In the genomic region with DNA sequence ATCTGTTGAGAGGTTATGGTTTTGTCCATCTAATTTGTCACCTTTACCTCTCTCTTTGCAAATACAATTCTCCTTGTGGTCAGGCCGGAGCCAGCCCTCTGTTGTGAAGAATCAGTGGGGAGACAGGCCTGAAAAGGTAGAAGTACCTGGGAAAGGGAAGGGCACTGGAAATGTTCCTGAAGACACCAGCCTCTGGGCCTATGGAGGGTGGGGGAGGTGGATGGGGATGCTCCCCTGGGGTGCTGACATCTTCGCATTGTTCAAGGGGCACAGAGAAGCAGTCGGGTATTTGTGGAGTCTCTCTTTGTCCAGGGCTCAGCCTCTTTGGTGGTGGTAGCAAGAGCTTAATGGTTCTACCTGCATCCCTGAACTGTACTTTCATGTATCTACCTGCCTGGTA, we compare ENCODE assay signal across 25 cellular contexts. TPM values are rescaled to one million over a fixed set of nuclear protein-coding genes. Genes with fewer than 3 reads are reported as not detected.
DNase-seq lines count a peak whose midpoint lies in the region; ATAC-seq and TF ChIP-seq lines count a peak whose summit lies in the region.
"Had no signal": no experiment of that assay in that cellular context is flagged by ENCODE, and none has a peak within 500 bp of the region (broad histone marks: within the 10 kb centered on the region; RNA-seq: fewer than 3 reads in every experiment).

No MANE protein-coding gene starts in this region.

- no peaks in the 10 kb centered on the region for H3K9me3 Mint-ChIP-seq in activated T-helper 17 cell treated with anti-CD3 and anti-CD28 coated beads, Interleukin-2, amount 50 U/mL, for 72 hours
- no peaks in the 10 kb centered on the region for H3K9me3 Mint-ChIP-seq in activated naive CD4-positive, alpha-beta T cell treated with anti-CD3 and anti-CD28 coated beads, Interleukin-2, amount 50 U/mL, for 72 hours
- H3K9me3 Mint-ChIP-seq: CD4-positive, alpha-beta memory T cell had no signal

- intact Hi-C loops in esophagus muscularis mucosa (cut with DNase I): no loop called here
- intact Hi-C loops in spleen (cut with DNase I; ENCODE audit: low total_unique reads): no loop called here

- peak; percentile 81 for DNase-seq in esophagus muscularis mucosa (ENCODE audit: extremely low spot score)
- peak; percentile 8 for DNase-seq in mucosa of gallbladder (ENCODE audit: low spot score)
- DNase-seq in spleen: peak; percentile 20
- no peak for DNase-seq in T-helper 1 cell
- no peak for DNase-seq in right atrium auricular region (ENCODE audit: low spot score)
- DNase-seq in activated naive CD4-positive, alpha-beta T cell treated with anti-CD3 and anti-CD28 coated beads, Interleukin-2, amount 50 U/mL, for 72 hours (ENCODE audit: low spot score in 2 of 2): no peak
- DNase-seq: 8988T; ACHN; BE2C; C1 segment of cervical spinal cord; CD4-positive, alpha-beta memory T cell; CD4-positive, CD25-positive, alpha-beta regulatory T cell; CD8-positive, alpha-beta memory T cell; COR-L47; DMS 273 treated with DMSO at 0.1 percent for 48 hours; DMS153; DMS53; DMS79; DND-41; EL; GDM1 had no signal

- ATAC-seq in activated T-helper 17 cell treated with anti-CD3 and anti-CD28 coated beads, Interleukin-2, amount 50 U/mL, for 72 hours (replicated peaks): no peak
- ATAC-seq in activated naive CD4-positive, alpha-beta T cell treated with anti-CD3 and anti-CD28 coated beads, Interleukin-2, amount 50 U/mL, for 72 hours: no peak
- ATAC-seq: GM12878 had no signal

- H3K9me3 ChIP-seq in esophagus muscularis mucosa (no peaks in the 10 kb centered on the region), spleen (no peaks in the 10 kb centered on the region), right atrium auricular region (no peaks in the 10 kb centered on the region)
- H3K9me3 ChIP-seq: BE2C, BLaER1 had no signal

- no peak for TF ChIP-seq POLR2A in esophagus muscularis mucosa (IDR thresholded peaks at IDR 0.05; ENCODE audit: low read depth)
- no peak for TF ChIP-seq POLR2A in spleen (IDR thresholded peaks at IDR 0.05)

- H3K4me3 ChIP-seq in esophagus muscularis mucosa: no peak overlapping the region
- no peak overlapping the region for H3K4me3 ChIP-seq in spleen
- no peak overlapping the region for H3K4me3 ChIP-seq in right atrium auricular region
- H3K4me3 ChIP-seq: BLaER1, GM12878 had no signal

- H3K4me1 ChIP-seq in esophagus muscularis mucosa: peaks cover 0 to 8% (median 3%) of the 10 kb centered on the region in 4 donors
- peaks cover 0 to under 1% (median 0%) of the 10 kb centered on the region in 6 donors for H3K4me1 ChIP-seq in spleen
- H3K4me1 ChIP-seq in right atrium auricular region: peaks cover 0 to 8% of the 10 kb centered on the region in 2 donors

- no peaks in the 10 kb centered on the region for H3K4me1 Mint-ChIP-seq in activated T-helper 17 cell treated with anti-CD3 and anti-CD28 coated beads, Interleukin-2, amount 50 U/mL, for 72 hours
- H3K4me1 Mint-ChIP-seq: CD4-positive, CD25-positive, alpha-beta regulatory T cell; CD8-positive, alpha-beta memory T cell had no signal

- H3K4me3 Mint-ChIP-seq in activated T-helper 17 cell treated with anti-CD3 and anti-CD28 coated beads, Interleukin-2, amount 50 U/mL, for 72 hours: no peak overlapping the region
- H3K4me3 Mint-ChIP-seq: CD4-positive, alpha-beta memory T cell; CD4-positive, CD25-positive, alpha-beta regulatory T cell; CD8-positive, alpha-beta memory T cell had no signal

- H3K27ac ChIP-seq in esophagus muscularis mucosa (replicated peaks in 1 of 4) (no peak overlapping the region), spleen (no peak overlapping the region), right atrium auricular region (no peak overlapping the region)
- H3K27ac ChIP-seq: BLaER1 had no signal

- H3K27ac Mint-ChIP-seq in activated T-helper 17 cell treated with anti-CD3 and anti-CD28 coated beads, Interleukin-2, amount 50 U/mL, for 72 hours: peak overlapping the region; percentile 39
- H3K27ac Mint-ChIP-seq in activated naive CD4-positive, alpha-beta T cell treated with anti-CD3 and anti-CD28 coated beads, Interleukin-2, amount 50 U/mL, for 72 hours: no peak overlapping the region
- H3K27ac Mint-ChIP-seq: CD8-positive, alpha-beta memory T cell had no signal

- H3K36me3 ChIP-seq in esophagus muscularis mucosa (no peaks in the 10 kb centered on the region), spleen (no peaks in the 10 kb centered on the region), right atrium auricular region (no peaks in the 10 kb centered on the region)
- H3K36me3 ChIP-seq: BE2C, BLaER1 had no signal

- peaks cover 0 to 2% (median 0%) of the 10 kb centered on the region in 4 donors for H3K27me3 ChIP-seq in esophagus muscularis mucosa
- peaks cover 0 to 52% (median 0%) of the 10 kb centered on the region in 7 donors for H3K27me3 ChIP-seq in spleen (replicated peaks in 1 of 7)
- H3K27me3 ChIP-seq in right atrium auricular region: no peaks in the 10 kb centered on the region
- H3K27me3 ChIP-seq: BE2C, BLaER1 had no signal

- no peaks in the 10 kb centered on the region for H3K36me3 Mint-ChIP-seq in activated T-helper 17 cell treated with anti-CD3 and anti-CD28 coated beads, Interleukin-2, amount 50 U/mL, for 72 hours (ENCODE audit: low read depth)
- H3K36me3 Mint-ChIP-seq in activated naive CD4-positive, alpha-beta T cell treated with anti-CD3 and anti-CD28 coated beads, Interleukin-2, amount 50 U/mL, for 72 hours: no peaks in the 10 kb centered on the region
- H3K36me3 Mint-ChIP-seq: CD14-positive monocyte; CD4-positive, alpha-beta memory T cell; CD4-positive, CD25-positive, alpha-beta regulatory T cell; CD8-positive, alpha-beta memory T cell had no signal

- peaks cover 50% of the 10 kb centered on the region for H3K27me3 Mint-ChIP-seq in activated T-helper 17 cell treated with anti-CD3 and anti-CD28 coated beads, Interleukin-2, amount 50 U/mL, for 72 hours

- TF ChIP-seq EP300 in esophagus muscularis mucosa (IDR thresholded peaks at IDR 0.05): no peak

- TF ChIP-seq CTCF in esophagus muscularis mucosa (IDR thresholded peaks at IDR 0.05): no peak
- no peak for TF ChIP-seq CTCF in spleen (IDR thresholded peaks at IDR 0.05 in 8 of 11, conservative IDR thresholded peaks at IDR 0.05 in 3 of 11)
- no peak for TF ChIP-seq CTCF in right atrium auricular region (IDR thresholded peaks at IDR 0.05)

- 100% methylated on average over 3 of the region's 3 CpGs for WGBS in esophagus muscularis mucosa
- WGBS in spleen, 5 donors: 91 to 95% (median 92%) methylated on average over 3 of the region's 3 CpGs

RNA-seq across cellular contexts. Expression of a gene that starts 24.4 kb away (rescaled TPM):
- total RNA-seq in activated T-helper 17 cell treated with anti-CD3 and anti-CD28 coated beads, Interleukin-2, amount 50 U/mL, for 72 hours: 100 to 1,000 TPM in 1 of 2 donors, 10 to 100 TPM in 1; 56.3 to 107 TPM
- total RNA-seq in esophagus muscularis mucosa: 10 to 100 TPM; 66.9 to 88.0 (median 75.3) TPM
- 226 TPM for total RNA-seq in mucosa of gallbladder
- 100 to 1,000 TPM in 5 of 7 donors, 10 to 100 TPM in 2; 71.3 to 148 (median 133) TPM for total RNA-seq in spleen
- polyA plus RNA-seq in spleen: 10 to 100 TPM in 2 of 3 donors, 1 to 10 TPM in 1; 7.4 to 24.1 (median 12.1) TPM
- 10 to 100 TPM; 51.6 to 51.8 TPM for total RNA-seq in right atrium auricular region
- total RNA-seq in activated naive CD4-positive, alpha-beta T cell treated with anti-CD3 and anti-CD28 coated beads, Interleukin-2, amount 50 U/mL, for 72 hours: 10 to 100 TPM; 13.5 to 15.4 TPM

Comparison
In these comparisons a context has a peak if more than half of its experiments do, and no peak if none do; other contexts are left out.
1. DNase-seq: peak in esophagus muscularis mucosa (single experiment), mucosa of gallbladder (single experiment) and spleen (single experiment); none in T-helper 1 cell (0 of 5), right atrium auricular region (single experiment) and activated naive CD4-positive, alpha-beta T cell treated with anti-CD3 and anti-CD28 coated beads, Interleukin-2, amount 50 U/mL, for 72 hours (0 of 2).